Comparison of ENCODE assay signal across 21 cellular contexts in genomic region chr2:176285321-176285720, GRCh38. TPM values are rescaled to one million over a fixed set of nuclear protein-coding genes. Genes with fewer than 3 reads are reported as not detected.
A peak's percentile ranks its signal among the peaks of the same experiment; 100 is the strongest.
DNase-seq lines count a peak whose midpoint lies in the region; ATAC-seq and TF ChIP-seq lines count a peak whose summit lies in the region.
"Had no signal": no experiment of that assay in that cellular context is flagged by ENCODE, and none has a peak within 500 bp of the region (broad histone marks: within the 10 kb centered on the region; RNA-seq: fewer than 3 reads in every experiment).

No MANE protein-coding gene starts in this region.

- H4K8ac ChIP-seq in mesendoderm (ENCODE audit: low read depth, low read length) = no peak overlapping the region

- H2BK15ac ChIP-seq in mesendoderm (replicated peaks; ENCODE audit: low read depth) = no peak overlapping the region

- no peak overlapping the region for H2AK5ac ChIP-seq in mesendoderm (ENCODE audit: low read length)

- H3K4me1 ChIP-seq in adipocyte (ENCODE audit: control insufficient read depth, insufficient read depth, low read length) = no peaks in the 10 kb centered on the region
- no peaks in the 10 kb centered on the region for H3K4me1 ChIP-seq in mesendoderm (ENCODE audit: control insufficient read depth, low read depth, low read length)
- H3K4me1 ChIP-seq: prostate gland had no signal

- H3K23ac ChIP-seq in mesendoderm (ENCODE audit: low read length) = no peak overlapping the region

- peak; percentile 2 for TF ChIP-seq CTCF in GM12864 (IDR thresholded peaks at IDR 0.05; ENCODE audit: low read depth, low read length, missing control alignments)

- no peaks in the 10 kb centered on the region for H3K9me3 ChIP-seq in adipocyte (ENCODE audit: control insufficient read depth, low read length)
- H3K9me3 ChIP-seq: BLaER1, prostate gland, SJSA1 had no signal

- no peaks in the 10 kb centered on the region for H3K36me3 ChIP-seq in adipocyte (ENCODE audit: control insufficient read depth, insufficient read depth, low read length, severe bottlenecking)
- H3K36me3 ChIP-seq in mesendoderm (ENCODE audit: control insufficient read depth, insufficient read depth, low read length) = no peaks in the 10 kb centered on the region
- H3K36me3 ChIP-seq: BLaER1, prostate gland, SJSA1 had no signal

- ATAC-seq in HG02678 (IDR thresholded peaks at IDR 0.05; ENCODE audit: unreplicated experiment) = no peak
- no peak for ATAC-seq in left colon
- no peak for ATAC-seq in GM21390 (IDR thresholded peaks at IDR 0.05; ENCODE audit: unreplicated experiment)
- no peak for ATAC-seq in GM19395 (IDR thresholded peaks at IDR 0.05; ENCODE audit: unreplicated experiment)
- ATAC-seq: activated T-cell treated with anti-CD3 and anti-CD28 coated beads, Interleukin-2, amount 50 U/mL, for 4 hours; effector memory CD8-positive, alpha-beta T cell; natural killer cell had no signal

- H3K79me2 ChIP-seq in mesendoderm (ENCODE audit: control insufficient read depth, insufficient read depth, low read length) = peaks cover 19% of the 10 kb centered on the region

- H3K79me1 ChIP-seq in mesendoderm (ENCODE audit: low read length) = peaks cover 11% of the 10 kb centered on the region

- no peak overlapping the region for H3K4me3 ChIP-seq in GM12864 (ENCODE audit: low read depth, low read length)
- H3K4me3 ChIP-seq in adipocyte (ENCODE audit: low read length) = no peak overlapping the region
- H3K4me3 ChIP-seq in mesendoderm (ENCODE audit: low read length) = no peak overlapping the region
- H3K4me3 ChIP-seq: BLaER1, prostate gland, SJSA1, smooth muscle cell had no signal

- no peak overlapping the region for H3K9ac ChIP-seq in adipocyte (ENCODE audit: low read length)
- H3K9ac ChIP-seq in mesendoderm (ENCODE audit: low read length) = no peak overlapping the region
- H3K9ac ChIP-seq: BLaER1 had no signal

- H3K4ac ChIP-seq in mesendoderm (ENCODE audit: low read depth, low read length) = no peak overlapping the region

- DNase-seq in GM12864 (ENCODE audit: low read depth) (no peak), HT1080 (ENCODE audit: low read depth) (peak; percentile 48), adipocyte (ENCODE audit: low read depth) (peak; percentile 3), mesendoderm (peak; percentile 32), left colon (no peak)
- DNase-seq: activated naive CD4-positive, alpha-beta T cell treated with anti-CD3 and anti-CD28 coated beads, Interleukin-2, amount 50 U/mL, for 16 hours; activated T-cell treated with anti-CD3 and anti-CD28 coated beads, Interleukin-2, amount 50 U/mL, for 4 hours; effector memory CD8-positive, alpha-beta T cell; hypothalamus; natural killer cell; NCI-H1417 treated with DMSO at 0.1 percent for 48 hours; NCI-H748 treated with DMSO at 0.1 percent for 48 hours; OCI-M1; stimulated activated CD4-positive, alpha-beta T cell treated with anti-CD3 and anti-CD28 coated beads, Interleukin-4, amount 100 ng/mL, for 4 hours had no signal

- no peak overlapping the region for H3K56ac ChIP-seq in mesendoderm (ENCODE audit: low read length)

- no peak overlapping the region for H3K18ac ChIP-seq in mesendoderm (ENCODE audit: low read length)

- no peak overlapping the region for H3K27ac ChIP-seq in mesendoderm (ENCODE audit: low read depth, low read length)
- H3K27ac ChIP-seq: BLaER1, prostate gland, SJSA1 had no signal

- H3K27me3 ChIP-seq in adipocyte (replicated peaks; ENCODE audit: control insufficient read depth, insufficient read depth, low read length) (no peaks in the 10 kb centered on the region), mesendoderm (ENCODE audit: insufficient read depth, low read length, poor library complexity) (no peaks in the 10 kb centered on the region)
- H3K27me3 ChIP-seq: BLaER1, SJSA1 had no signal

- no peak overlapping the region for H3K4me2 ChIP-seq in mesendoderm (ENCODE audit: low read length)
- H3K4me2 ChIP-seq: BLaER1, smooth muscle cell had no signal

- no peak overlapping the region for H2BK5ac ChIP-seq in mesendoderm (ENCODE audit: low read length)

- no peak overlapping the region for H2BK120ac ChIP-seq in mesendoderm (ENCODE audit: low read depth, low read length)

- no peak overlapping the region for H4K5ac ChIP-seq in mesendoderm (ENCODE audit: low read length)

- intact Hi-C loops in left colon (cut with DNase I, micrococcal nuclease) = no loop called here

RNA-seq across cellular contexts. Expression of gene MTX2, which starts 16.1 kb away (rescaled TPM):
- total RNA-seq in HT1080 (2014; rRNA removed; shearing (Covaris generic)) = 133 and 153 TPM in 2 replicates
- polyA plus RNA-seq in HT1080 (2015; cell fraction: cytosol; rRNA removed) = 54.8 and 64.4 TPM in 2 replicates
- polyA plus RNA-seq in HT1080 (2015; cell fraction: nucleus; rRNA removed) = 34.9 and 35.3 TPM in 2 replicates
- 38.3 TPM for polyA plus RNA-seq in mesendoderm (2013, experiment 1 of 2)
- 45.7 TPM for polyA plus RNA-seq in mesendoderm (2013, experiment 2 of 2)
- 10 to 100 TPM; 31.1 to 34.0 TPM for total RNA-seq in left colon

Comparison
In these comparisons a context has a peak if more than half of its experiments do, and no peak if none do; other contexts are left out.
1. DNase-seq: peak in HT1080 (single experiment), adipocyte (single experiment) and mesendoderm (single experiment); none in GM12864 (single experiment) and left colon (0 of 2).